8 cellular contexts compared by ENCODE assay signal in genomic region chr3:126389112-126389791, GRCh38. TPM values are rescaled to one million over a fixed set of nuclear protein-coding genes. Genes with fewer than 3 reads are reported as not detected.
DNase-seq lines count a peak whose midpoint lies in the region; ATAC-seq and TF ChIP-seq lines count a peak whose summit lies in the region.

No MANE protein-coding gene starts in this region.

- TF ChIP-seq POLR2A in prostate gland (IDR thresholded peaks at IDR 0.05): peak; percentile 56

- H3K27ac ChIP-seq in HUES64 (ENCODE audit: low read depth, low read length) (peak overlapping the region; percentile 77; the same call in 1 of the 2 replicates), RWPE1 (no peak overlapping the region), hepatocyte (peak overlapping the region; percentile 77), prostate gland (peak overlapping the region; percentile 36 to 65)

- H2AFZ ChIP-seq in hepatocyte: peak overlapping the region; percentile 83

- H3K9me2 ChIP-seq in hepatocyte (replicated peaks; ENCODE audit: insufficient read depth): no peaks in the 10 kb centered on the region

- H3K36me3 ChIP-seq in HUES64 (ENCODE audit: insufficient read depth, low read length): no peaks in the 10 kb centered on the region
- H3K36me3 ChIP-seq in hepatocyte (replicated peaks; ENCODE audit: insufficient read depth, low read depth): no peaks in the 10 kb centered on the region
- H3K36me3 ChIP-seq in prostate gland: no peaks in the 10 kb centered on the region

- intact Hi-C loops in prostate gland (cut with DNase I): loop anchor here (1.0 to 5.0 kb wide), 3 partner anchors 33 to 257 kb away; no protein-coding TSS in a partner anchor

- in situ Hi-C loops in astrocyte of the spinal cord (cut with HindIII; ENCODE audit: low sequenced_read_pairs): no loop called here

- no peaks in the 10 kb centered on the region for H4K20me1 ChIP-seq in hepatocyte (ENCODE audit: insufficient read depth, poor library complexity, severe bottlenecking)

- H3K27me3 ChIP-seq in HUES64 (ENCODE audit: insufficient read depth, low read length) (peaks cover 38% of the 10 kb centered on the region), hepatocyte (peaks cover 5% of the 10 kb centered on the region), prostate gland (replicated peaks; ENCODE audit: insufficient read depth) (no peaks in the 10 kb centered on the region)

- peak overlapping the region; percentile 68 for H3K9ac ChIP-seq in HUES64 (ENCODE audit: low read depth, low read length)

- H3K4me1 ChIP-seq in HUES64 (ENCODE audit: insufficient read depth, low read length) (no peaks in the 10 kb centered on the region; the same call in 1 of the 2 replicates), hepatocyte (ENCODE audit: insufficient read depth) (no peaks in the 10 kb centered on the region), prostate gland (replicated peaks) (no peaks in the 10 kb centered on the region)

- H3K9me3 ChIP-seq in HUES64 (ENCODE audit: insufficient read depth, low read depth, low read length): no peaks in the 10 kb centered on the region
- no peaks in the 10 kb centered on the region for H3K9me3 ChIP-seq in hepatocyte (ENCODE audit: low read depth)
- no peaks in the 10 kb centered on the region for H3K9me3 ChIP-seq in prostate gland

- CTCF ChIA-PET in RWPE1 (lab: Yijun Ruan, JAX): interaction anchor here (0.5 to 3.1 kb wide), 10 partner anchors 9 to 1067 kb away, joined by 3 to 23 read pairs (median 4); no protein-coding TSS in a partner anchor

- WGBS in HUES64: 6% methylated on average over 58 of the region's 58 CpGs
- 4% methylated on average over 56 of the region's 58 CpGs for WGBS in hepatocyte (ENCODE audit: low lambda C conversion rate, missing lambda C conversion rate)
- WGBS in prostate gland: 3% methylated on average over 58 of the region's 58 CpGs

- H3K4me2 ChIP-seq in hepatocyte: peak overlapping the region; percentile 76

- TF ChIP-seq CTCF in AG10803 (conservative IDR thresholded peaks at IDR 0.05; ENCODE audit: low read length): peak; percentile 77
- TF ChIP-seq CTCF in RWPE1 (conservative IDR thresholded peaks at IDR 0.05; ENCODE audit: low read depth): peak; percentile 95
- peak; percentile 91 for TF ChIP-seq CTCF in astrocyte of the spinal cord (IDR thresholded peaks at IDR 0.05; ENCODE audit: low read depth, low read length)
- peak; percentile 97 for TF ChIP-seq CTCF in hepatocyte (IDR thresholded peaks at IDR 0.05; ENCODE audit: poor library complexity)
- TF ChIP-seq CTCF in prostate gland (IDR thresholded peaks at IDR 0.05): peak; percentile 92 to 99 (median 98)

- H3K4me3 ChIP-seq in AG10803 (ENCODE audit: low read length) (peak overlapping the region; percentile 55), HUES64 (ENCODE audit: low read length) (peak overlapping the region; percentile 48), astrocyte of the spinal cord (ENCODE audit: low read depth, low read length) (peak overlapping the region; percentile 33), hepatocyte (peak overlapping the region; percentile 15), prostate gland (peak overlapping the region; percentile 16 to 20)

- H3K79me2 ChIP-seq in hepatocyte: no peaks in the 10 kb centered on the region

- DNase-seq in AG10803 (ENCODE audit: low read depth) (peak; percentile 83), RWPE1 (ENCODE audit: low spot score) (peak; percentile 60), astrocyte of the spinal cord (ENCODE audit: low read depth, low spot score) (peak; percentile 78), hepatocyte (ENCODE audit: low spot score) (peak; percentile 95), prostate gland (ENCODE audit: low spot score) (peak; percentile 92)

- ATAC-seq in GM18907 (IDR thresholded peaks at IDR 0.05; ENCODE audit: unreplicated experiment): peak; percentile 74
- no peak for ATAC-seq in GM19455 (IDR thresholded peaks at IDR 0.05; ENCODE audit: unreplicated experiment)

- POLR2A ChIA-PET in RWPE1 (lab: Yijun Ruan, JAX; ENCODE audit: low non-redundant PET): no interaction called here

RNA-seq across cellular contexts. Expression of gene CFAP100, which starts 5.5 kb away (rescaled TPM):
- polyA plus RNA-seq in HUES64 (2013, experiment 1 of 2): 0.55 TPM
- 0.38 TPM for polyA plus RNA-seq in HUES64 (2013, experiment 2 of 2)
- total RNA-seq in hepatocyte (not detected in 2 replicates), prostate gland (1 to 10 TPM in 1 of 2 donors, not detected in 1; 2.3 TPM)
- not detected in 2 replicates for polyA plus RNA-seq in hepatocyte

RNA-seq across cellular contexts. Expression of gene KLF15, which starts 32.0 kb away (rescaled TPM):
- polyA plus RNA-seq in HUES64 (2013, experiment 1 of 2): 6.8 TPM
- polyA plus RNA-seq in HUES64 (2013, experiment 2 of 2): 7.4 TPM
- total RNA-seq in hepatocyte: 16.7 and 19.9 TPM in 2 replicates
- 1.8 TPM in 2 replicates for polyA plus RNA-seq in hepatocyte
- 10 to 100 TPM; 52.7 to 72.6 TPM for total RNA-seq in prostate gland
